Comparison of ENCODE assay signal across 29 cellular contexts in the genomic region with DNA sequence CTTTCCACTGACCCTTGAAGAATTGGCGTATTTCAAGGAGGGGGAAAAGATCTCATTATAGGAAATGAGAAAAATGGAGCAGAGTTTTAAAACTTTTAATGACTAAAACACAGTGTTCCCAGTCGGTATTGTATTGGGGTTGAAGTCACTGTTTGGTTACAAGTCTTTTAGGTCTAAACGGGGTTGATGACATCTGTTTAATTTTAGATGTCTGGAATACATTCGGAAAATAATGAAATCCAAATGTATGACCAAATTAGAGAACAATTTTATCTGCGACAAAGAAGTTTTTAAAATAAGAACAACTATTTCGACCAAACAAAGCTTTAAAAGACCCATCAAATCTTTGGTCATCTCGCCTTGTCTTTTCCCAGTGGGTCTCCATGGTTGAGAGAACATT.
"Had no signal": no experiment of that assay in that cellular context is flagged by ENCODE, and none has a peak within 500 bp of the region (broad histone marks: within the 10 kb centered on the region; RNA-seq: fewer than 3 reads in every experiment).

No MANE protein-coding gene starts in this region.

- DNase-seq: activated CD4-positive, alpha-beta T cell treated with anti-CD3 and anti-CD28 coated beads for 1 hour; activated CD4-positive, alpha-beta T cell treated with anti-CD3 and anti-CD28 coated beads for 48 hours; activated CD4-positive, CD25-positive, alpha-beta regulatory T cell; activated naive CD4-positive, alpha-beta T cell; activated naive CD8-positive, alpha-beta T cell treated with anti-CD3 and anti-CD28 coated beads, Interleukin-2, amount 10 ng/mL, durations not matched to agents 7 days and 5 days; body of pancreas; MM.1S; MV-4-11; NCI-H1092; NCI-H1436 treated with DMSO at 0.1 percent for 48 hours; NCI-H1694 treated with DMSO at 0.1 percent for 48 hours; NCI-H2029; NCI-H510A; NCI-H526; NCI-H748 treated with DMSO at 0.1 percent for 48 hours; NK-92 treated with Interleukin-12 subunit alpha and Interleukin-12 subunit beta, amount 100 ng/mL, for 24 hours; Right ventricle myocardium superior; SW 1271; T-helper 1 cell; T-helper 2 cell; T-helper 9 cell had no signal

- H3K27ac ChIP-seq: adrenal gland, body of pancreas, breast epithelium, KMS-11, VCaP had no signal

- H3K4me1 Mint-ChIP-seq: activated CD4-positive, alpha-beta memory T cell treated with anti-CD3 and anti-CD28 coated beads, Interleukin-2, amount 10 ng/mL, durations not matched to agents 7 days and 5 days; activated CD8-positive, alpha-beta memory T cell treated with anti-CD3 and anti-CD28 coated beads, Interleukin-2, amount 10 ng/mL, durations not matched to agents 7 days and 5 days; activated naive CD4-positive, alpha-beta T cell treated with anti-CD3 and anti-CD28 coated beads, Interleukin-2, amount 50 U/mL, for 24 hours; activated T-helper 17 cell treated with anti-CD3 and anti-CD28 coated beads, Interleukin-2, amount 50 U/mL, for 72 hours had no signal

- H3K4me3 Mint-ChIP-seq: activated CD4-positive, alpha-beta memory T cell treated with anti-CD3 and anti-CD28 coated beads, Interleukin-2, amount 10 ng/mL, durations not matched to agents 7 days and 5 days; activated CD8-positive, alpha-beta memory T cell treated with anti-CD3 and anti-CD28 coated beads, Interleukin-2, amount 10 ng/mL, durations not matched to agents 7 days and 5 days; activated naive CD4-positive, alpha-beta T cell treated with anti-CD3 and anti-CD28 coated beads, Interleukin-2, amount 50 U/mL, for 24 hours; activated naive CD8-positive, alpha-beta T cell treated with anti-CD3 and anti-CD28 coated beads, Interleukin-2, amount 10 ng/mL, durations not matched to agents 7 days and 5 days; activated T-helper 17 cell treated with anti-CD3 and anti-CD28 coated beads, Interleukin-2, amount 50 U/mL, for 72 hours had no signal

- H3K9me3 ChIP-seq: adrenal gland, body of pancreas, breast epithelium had no signal

- H3K36me3 ChIP-seq: adrenal gland, breast epithelium had no signal

- H3K36me3 Mint-ChIP-seq: activated CD8-positive, alpha-beta memory T cell treated with anti-CD3 and anti-CD28 coated beads, Interleukin-2, amount 10 ng/mL, durations not matched to agents 7 days and 5 days; activated naive CD4-positive, alpha-beta T cell treated with anti-CD3 and anti-CD28 coated beads, Interleukin-2, amount 50 U/mL, for 24 hours; activated naive CD8-positive, alpha-beta T cell treated with anti-CD3 and anti-CD28 coated beads, Interleukin-2, amount 10 ng/mL, durations not matched to agents 7 days and 5 days had no signal

- ATAC-seq: activated CD8-positive, alpha-beta memory T cell treated with anti-CD3 and anti-CD28 coated beads, Interleukin-2, amount 10 ng/mL, durations not matched to agents 7 days and 5 days; activated T-helper 17 cell treated with anti-CD3 and anti-CD28 coated beads, Interleukin-2, amount 50 U/mL, for 72 hours; body of pancreas had no signal

- H3K9ac ChIP-seq: KMS-11 had no signal

- H3K27me3 ChIP-seq: adrenal gland, body of pancreas, breast epithelium had no signal

- H3K9me3 Mint-ChIP-seq: activated CD4-positive, alpha-beta memory T cell treated with anti-CD3 and anti-CD28 coated beads, Interleukin-2, amount 10 ng/mL, durations not matched to agents 7 days and 5 days; activated naive CD4-positive, alpha-beta T cell treated with anti-CD3 and anti-CD28 coated beads, Interleukin-2, amount 50 U/mL, for 24 hours; activated naive CD8-positive, alpha-beta T cell treated with anti-CD3 and anti-CD28 coated beads, Interleukin-2, amount 10 ng/mL, durations not matched to agents 7 days and 5 days; activated T-helper 17 cell treated with anti-CD3 and anti-CD28 coated beads, Interleukin-2, amount 50 U/mL, for 72 hours had no signal

- H3K4me3 ChIP-seq: adrenal gland, body of pancreas, breast epithelium had no signal

- H3K4me1 ChIP-seq: adrenal gland, body of pancreas, breast epithelium had no signal

- H3K27me3 Mint-ChIP-seq: activated naive CD4-positive, alpha-beta T cell treated with anti-CD3 and anti-CD28 coated beads, Interleukin-2, amount 50 U/mL, for 24 hours had no signal

- H3K27ac Mint-ChIP-seq: activated CD4-positive, alpha-beta memory T cell treated with anti-CD3 and anti-CD28 coated beads, Interleukin-2, amount 10 ng/mL, durations not matched to agents 7 days and 5 days; activated CD8-positive, alpha-beta memory T cell treated with anti-CD3 and anti-CD28 coated beads, Interleukin-2, amount 10 ng/mL, durations not matched to agents 7 days and 5 days; activated naive CD4-positive, alpha-beta T cell treated with anti-CD3 and anti-CD28 coated beads, Interleukin-2, amount 50 U/mL, for 24 hours; activated naive CD8-positive, alpha-beta T cell treated with anti-CD3 and anti-CD28 coated beads, Interleukin-2, amount 10 ng/mL, durations not matched to agents 7 days and 5 days; activated T-helper 17 cell treated with anti-CD3 and anti-CD28 coated beads, Interleukin-2, amount 50 U/mL, for 72 hours had no signal
